In the genomic region with DNA sequence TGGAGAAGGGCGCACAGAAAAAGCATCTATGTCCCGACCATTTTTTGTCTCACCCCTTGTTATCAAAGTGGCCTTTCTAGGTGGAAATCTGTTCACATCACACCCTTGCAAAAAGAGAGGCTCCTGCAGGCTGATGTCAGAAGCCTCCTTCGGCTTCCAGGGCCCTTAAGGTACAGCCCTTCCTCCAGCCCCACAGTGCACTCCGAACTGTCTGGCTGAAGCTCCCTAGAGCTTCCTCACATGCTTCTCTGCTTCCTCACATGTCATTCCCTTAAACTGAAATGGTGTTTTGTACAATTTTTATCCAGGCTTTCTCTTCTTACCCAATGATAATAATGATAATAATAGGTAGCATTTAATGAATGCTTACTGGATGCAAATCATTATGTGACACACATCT, we compare ENCODE assay signal across 1 cellular context.
TF ChIP-seq lines count a peak whose summit lies in the region.

No MANE protein-coding gene starts in this region.

TF ChIP-seq in GM23338, 12 proteins besides CTCF, POLR2A, EP300 and RAD21 (continued from another document):
- TF ChIP-seq ZNF462 (CRISPR knock-in tag; IDR thresholded peaks at IDR 0.05) (no peak), JUNB (IDR thresholded peaks at IDR 0.05; ENCODE audit: unreplicated experiment) (no peak), ZNF331 (CRISPR knock-in tag; IDR thresholded peaks at IDR 0.05; ENCODE audit: low read depth) (no peak), ZNF114 (CRISPR knock-in tag; IDR thresholded peaks at IDR 0.05) (no peak)
- TF ChIP-seq, protein P1, sequence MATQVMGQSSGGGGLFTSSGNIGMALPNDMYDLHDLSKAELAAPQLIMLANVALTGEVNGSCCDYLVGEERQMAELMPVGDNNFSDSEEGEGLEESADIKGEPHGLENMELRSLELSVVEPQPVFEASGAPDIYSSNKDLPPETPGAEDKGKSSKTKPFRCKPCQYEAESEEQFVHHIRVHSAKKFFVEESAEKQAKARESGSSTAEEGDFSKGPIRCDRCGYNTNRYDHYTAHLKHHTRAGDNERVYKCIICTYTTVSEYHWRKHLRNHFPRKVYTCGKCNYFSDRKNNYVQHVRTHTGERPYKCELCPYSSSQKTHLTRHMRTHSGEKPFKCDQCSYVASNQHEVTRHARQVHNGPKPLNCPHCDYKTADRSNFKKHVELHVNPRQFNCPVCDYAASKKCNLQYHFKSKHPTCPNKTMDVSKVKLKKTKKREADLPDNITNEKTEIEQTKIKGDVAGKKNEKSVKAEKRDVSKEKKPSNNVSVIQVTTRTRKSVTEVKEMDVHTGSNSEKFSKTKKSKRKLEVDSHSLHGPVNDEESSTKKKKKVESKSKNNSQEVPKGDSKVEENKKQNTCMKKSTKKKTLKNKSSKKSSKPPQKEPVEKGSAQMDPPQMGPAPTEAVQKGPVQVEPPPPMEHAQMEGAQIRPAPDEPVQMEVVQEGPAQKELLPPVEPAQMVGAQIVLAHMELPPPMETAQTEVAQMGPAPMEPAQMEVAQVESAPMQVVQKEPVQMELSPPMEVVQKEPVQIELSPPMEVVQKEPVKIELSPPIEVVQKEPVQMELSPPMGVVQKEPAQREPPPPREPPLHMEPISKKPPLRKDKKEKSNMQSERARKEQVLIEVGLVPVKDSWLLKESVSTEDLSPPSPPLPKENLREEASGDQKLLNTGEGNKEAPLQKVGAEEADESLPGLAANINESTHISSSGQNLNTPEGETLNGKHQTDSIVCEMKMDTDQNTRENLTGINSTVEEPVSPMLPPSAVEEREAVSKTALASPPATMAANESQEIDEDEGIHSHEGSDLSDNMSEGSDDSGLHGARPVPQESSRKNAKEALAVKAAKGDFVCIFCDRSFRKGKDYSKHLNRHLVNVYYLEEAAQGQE (IDR thresholded peaks at IDR 0.05; ENCODE audit: unreplicated experiment): no peak
